ENCODE assay signal across 29 cellular contexts in the genomic region with DNA sequence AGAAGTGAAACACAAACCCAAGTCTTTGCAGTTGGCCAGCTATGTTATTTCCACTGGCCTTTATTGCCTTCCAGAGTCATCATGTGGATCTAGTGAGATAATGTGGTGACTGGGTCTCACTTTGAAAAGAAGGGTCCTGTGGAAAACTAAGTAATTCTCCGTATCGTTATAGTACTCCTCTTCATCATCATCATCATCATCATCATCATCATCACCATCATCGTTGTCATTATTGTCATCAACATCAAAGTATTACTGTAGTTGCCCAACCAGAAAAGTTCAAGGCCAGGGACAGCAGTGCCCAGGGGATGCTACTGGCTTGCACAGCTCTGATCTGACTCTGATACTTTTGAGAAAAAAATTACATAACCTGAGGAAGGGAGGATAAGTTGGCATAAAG.
"Had no signal": no experiment of that assay in that cellular context is flagged by ENCODE, and none has a peak within 500 bp of the region (broad histone marks: within the 10 kb centered on the region; RNA-seq: fewer than 3 reads in every experiment).

No MANE protein-coding gene starts in this region.

- H3K36me3 ChIP-seq: colonic mucosa, esophagus muscularis mucosa, esophagus squamous epithelium, gastrocnemius medialis, gastroesophageal sphincter, heart left ventricle, heart right ventricle had no signal

- H3K9me3 Mint-ChIP-seq: dendritic cell treated with granulocyte-macrophage colony-stimulating factor and Interleukin-4, amounts not matched to agents 40 ng/mL and 50 ng/mL, for 4 days; effector memory CD8-positive, alpha-beta T cell had no signal

- FAIRE-seq: colon, endometrium, endothelial cell of umbilical vein, frontal cortex had no signal

- H3K4me1 ChIP-seq: colonic mucosa, esophagus muscularis mucosa, esophagus squamous epithelium, foreskin keratinocyte, gastrocnemius medialis, gastroesophageal sphincter, heart left ventricle, heart right ventricle had no signal

- ATAC-seq: effector memory CD8-positive, alpha-beta T cell; esophagus mucosa; foreskin keratinocyte; gastrocnemius medialis; gastroesophageal sphincter; heart left ventricle; heart right ventricle had no signal

- H3K9me3 ChIP-seq: colonic mucosa, esophagus muscularis mucosa, esophagus squamous epithelium, gastrocnemius medialis, gastroesophageal sphincter, heart left ventricle, heart right ventricle had no signal

- DNase-seq: colonic mucosa; cortex of kidney; dermis blood vessel endothelial cell; dorsolateral prefrontal cortex; effector CD4-positive, alpha-beta T cell; effector CD8-positive, alpha-beta T cell; effector memory CD4-positive, alpha-beta T cell; effector memory CD8-positive, alpha-beta T cell; endodermal cell; erythroblast; esophagus squamous epithelium; foreskin fibroblast; foreskin keratinocyte; foreskin melanocyte; gastrocnemius medialis; glutamatergic neuron; head of caudate nucleus; heart left ventricle; heart right ventricle had no signal

- H3K27ac ChIP-seq: colonic mucosa, coronary artery, dorsolateral prefrontal cortex, epithelial cell of prostate, esophagus muscularis mucosa, esophagus squamous epithelium, foreskin keratinocyte, gastrocnemius medialis, gastroesophageal sphincter, heart left ventricle, heart right ventricle had no signal

- H3K27me3 Mint-ChIP-seq: effector memory CD8-positive, alpha-beta T cell had no signal

- H3K4me3 ChIP-seq: colonic mucosa, coronary artery, dorsolateral prefrontal cortex, esophagus muscularis mucosa, esophagus squamous epithelium, gastrocnemius medialis, gastroesophageal sphincter, heart left ventricle, heart right ventricle had no signal

- H3K27ac Mint-ChIP-seq: dendritic cell treated with granulocyte-macrophage colony-stimulating factor and Interleukin-4, amounts not matched to agents 40 ng/mL and 50 ng/mL, for 4 days; effector memory CD8-positive, alpha-beta T cell; endodermal cell had no signal

- H3K27me3 ChIP-seq: colonic mucosa, esophagus muscularis mucosa, esophagus squamous epithelium, foreskin keratinocyte, gastrocnemius medialis, gastroesophageal sphincter, heart left ventricle, heart right ventricle had no signal

- H3K4me3 Mint-ChIP-seq: dendritic cell treated with granulocyte-macrophage colony-stimulating factor and Interleukin-4, amounts not matched to agents 40 ng/mL and 50 ng/mL, for 4 days; effector memory CD8-positive, alpha-beta T cell; endodermal cell had no signal
